14 cellular contexts compared by ENCODE assay signal in the genomic region with DNA sequence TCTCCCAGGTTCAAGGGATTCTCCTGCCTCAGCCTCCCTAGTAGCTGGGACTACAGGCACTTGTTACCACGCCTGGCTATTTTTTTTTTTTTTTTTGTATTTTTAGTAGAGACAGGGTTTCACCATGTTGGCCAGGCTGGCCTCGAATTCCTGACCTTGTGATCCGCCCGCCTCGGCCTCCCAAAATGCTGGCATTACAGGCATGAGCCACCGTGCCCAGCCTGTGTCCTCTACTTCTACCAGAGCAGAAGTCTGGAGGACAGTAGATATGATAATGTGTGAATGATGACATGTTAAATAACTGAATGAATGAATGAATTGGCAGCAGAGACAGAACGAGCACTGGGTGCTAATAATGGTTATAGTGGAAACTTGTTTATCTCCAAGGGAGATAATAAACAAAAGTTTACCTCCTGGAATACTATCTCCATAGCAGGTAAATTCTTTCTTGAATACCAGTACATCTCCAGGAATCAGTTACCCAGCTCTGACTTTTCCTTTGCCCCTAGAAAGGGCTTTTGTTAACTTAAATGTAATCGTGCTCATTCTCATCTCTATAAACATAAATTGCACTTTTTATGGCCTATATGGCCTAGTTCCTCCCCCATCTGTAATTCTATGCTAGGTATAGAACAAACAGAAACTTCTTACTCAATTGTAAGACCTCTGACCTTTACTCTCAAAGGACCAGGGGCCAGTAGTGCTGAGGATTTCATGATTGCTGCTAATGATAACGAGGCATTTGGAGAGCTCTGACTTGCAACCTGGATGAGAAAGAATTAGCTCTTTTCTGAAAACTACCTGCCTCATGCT. TPM values are rescaled to one million over a fixed set of nuclear protein-coding genes. Genes with fewer than 3 reads are reported as not detected.
DNase-seq lines count a peak whose midpoint lies in the region; ATAC-seq, FAIRE-seq and TF ChIP-seq lines count a peak whose summit lies in the region.
"Had no signal": no experiment of that assay in that cellular context is flagged by ENCODE, and none has a peak within 500 bp of the region (broad histone marks: within the 10 kb centered on the region; RNA-seq: fewer than 3 reads in every experiment).

No MANE protein-coding gene starts in this region.

- H3K9ac ChIP-seq in HepG2 (ENCODE audit: insufficient read depth, low read depth, low read length): no peak overlapping the region; the same call in 1 of the 2 replicates

- H2AFZ ChIP-seq in HepG2 (ENCODE audit: low read length): no peak overlapping the region

- H3K4me3 ChIP-seq in HepG2 (replicated peaks in 1 of 3; ENCODE audit: insufficient read depth in 1 of 3, low read depth in 2 of 3, low read length in 3 of 3): peak overlapping the region in 1 of 3 experiments; percentile 34; a peak in 1 of 6 replicates
- H3K4me3 ChIP-seq in right lobe of liver: no peak overlapping the region
- H3K4me3 ChIP-seq in esophagus squamous epithelium: no peak overlapping the region
- no peak overlapping the region for H3K4me3 ChIP-seq in pancreas

- in situ Hi-C loops in HepG2 (cut with HindIII; ENCODE audit: extremely low pct_ligation_motif_present, low pct_unique_long_range_greater_than_20kb): no loop called here

- intact Hi-C loops in HepG2 (cut with micrococcal nuclease; ENCODE audit: unreplicated experiment): no loop called here
- intact Hi-C loops in right lobe of liver (cut with DNase I): no loop called here
- intact Hi-C loops in esophagus squamous epithelium (cut with DNase I): no loop called here
- intact Hi-C loops in pancreas (cut with DNase I): no loop called here

- peaks cover 55% of the 10 kb centered on the region for H3K4me1 ChIP-seq in HepG2 (ENCODE audit: insufficient read depth, low read length)
- H3K4me1 ChIP-seq in right lobe of liver: no peaks in the 10 kb centered on the region
- peaks cover 46 to 97% (median 76%) of the 10 kb centered on the region in 3 donors for H3K4me1 ChIP-seq in esophagus squamous epithelium
- H3K4me1 ChIP-seq in pancreas: peaks cover 11 to 16% (median 16%) of the 10 kb centered on the region in 3 donors

- WGBS in HepG2 (ENCODE audit: low lambda C conversion rate): 24% methylated on average over 9 of the region's 9 CpGs
- WGBS in right lobe of liver (ENCODE audit: insufficient coverage, low coverage, low lambda C conversion rate, missing lambda C conversion rate): 79% methylated on average over 9 of the region's 9 CpGs
- WGBS in esophagus squamous epithelium, 2 donors: 81 to 87% methylated on average over 7 to 9 of the region's 9 CpGs
- 75 to 82% methylated on average over 9 of the region's 9 CpGs for WGBS in pancreas, 2 donors

- peak; percentile 79 for FAIRE-seq in HepG2 (lab: Jason Lieb, UNC)
- no peak for FAIRE-seq in pancreas (lab: Jason Lieb, UNC)
- FAIRE-seq: GM12892 had no signal

- peak overlapping the region; percentile 70 for H3K4me2 ChIP-seq in HepG2 (ENCODE audit: low read depth, low read length)

- no peak for TF ChIP-seq RAD21 in HepG2 (CRISPR knock-in tag; IDR thresholded peaks at IDR 0.05)

- DNase-seq in HepG2 (ENCODE audit: low spot score) (peak; percentile 70), right lobe of liver (no peak), esophagus squamous epithelium (lab: John Stamatoyannopoulos, UW) (no peak), pancreas (no peak), NCI-H524 treated with DMSO at 0.1 percent for 48 hours (lab: John Stamatoyannopoulos, UW) (no peak)
- DNase-seq: activated B cell treated with CpG ODN at 0.5 μM for 24 hours; CD8-positive, alpha-beta memory T cell; effector memory CD4-positive, alpha-beta T cell; NCI-H1436 treated with DMSO at 0.1 percent for 48 hours; T-helper 1 cell had no signal

- ATAC-seq in HepG2 (peak; percentile 75), right lobe of liver (no peak), pancreas (no peak), GM18867 (IDR thresholded peaks at IDR 0.05; ENCODE audit: unreplicated experiment) (no peak), HG02763 (IDR thresholded peaks at IDR 0.05; ENCODE audit: unreplicated experiment) (no peak), HG03095 (IDR thresholded peaks at IDR 0.05; ENCODE audit: unreplicated experiment) (no peak)

- H3K9me3 ChIP-seq in HepG2 (ENCODE audit: low read length): no peaks in the 10 kb centered on the region
- H3K9me3 ChIP-seq in right lobe of liver: no peaks in the 10 kb centered on the region
- no peaks in the 10 kb centered on the region for H3K9me3 ChIP-seq in esophagus squamous epithelium
- no peaks in the 10 kb centered on the region for H3K9me3 ChIP-seq in pancreas

- no peaks in the 10 kb centered on the region for H3K27me3 ChIP-seq in HepG2 (ENCODE audit: control insufficient read depth in 1 of 2, insufficient read depth in 2 of 2, low read length in 2 of 2)
- no peaks in the 10 kb centered on the region for H3K27me3 ChIP-seq in right lobe of liver
- H3K27me3 ChIP-seq in esophagus squamous epithelium: no peaks in the 10 kb centered on the region
- no peaks in the 10 kb centered on the region for H3K27me3 ChIP-seq in pancreas

- CTCF ChIA-PET in HepG2 (lab: Yijun Ruan, JAX; ENCODE audit: low intra/inter-chr PET ratio, low total read pairs): no interaction called here

- H3K79me2 ChIP-seq in HepG2 (ENCODE audit: insufficient read depth, low read length): no peaks in the 10 kb centered on the region

- POLR2A ChIA-PET in HepG2 (lab: Yijun Ruan, JAX): interaction anchor here (1.3 to 3.1 kb wide), 3 partner anchors 13 to 71 kb away, joined by 4 to 22 read pairs (median 14); a partner anchor contains a TSS

- TF ChIP-seq CTCF in HepG2 (CRISPR knock-in tag; IDR thresholded peaks at IDR 0.05) (no peak), right lobe of liver (IDR thresholded peaks at IDR 0.05) (no peak), esophagus squamous epithelium (IDR thresholded peaks at IDR 0.05) (no peak), pancreas (IDR thresholded peaks at IDR 0.05) (no peak)

- H4K20me1 ChIP-seq in HepG2 (ENCODE audit: insufficient read depth, low read length): no peaks in the 10 kb centered on the region

- BruUV-seq in HepG2 (replicated peaks; lab: Mats Ljungman, UMichigan): no TSS peak

- H3K36me3 ChIP-seq in HepG2 (replicated peaks in 1 of 2; ENCODE audit: control insufficient read depth in 1 of 2, insufficient read depth in 2 of 2, low read length in 2 of 2): no peaks in the 10 kb centered on the region
- H3K36me3 ChIP-seq in right lobe of liver: no peaks in the 10 kb centered on the region
- H3K36me3 ChIP-seq in esophagus squamous epithelium: no peaks in the 10 kb centered on the region
- no peaks in the 10 kb centered on the region for H3K36me3 ChIP-seq in pancreas

- H3K27ac ChIP-seq in HepG2 (ENCODE audit: extremely low read length, insufficient read depth, low read length) (peak overlapping the region; percentile 61), right lobe of liver (no peak overlapping the region), esophagus squamous epithelium (peak overlapping the region; percentile 75 to 86 (median 78)), pancreas (peak overlapping the region in 3 of 4 donors; percentile 24 to 64 (median 59))

- no peak for TF ChIP-seq POLR2A in HepG2 (IDR thresholded peaks at IDR 0.05; ENCODE audit: insufficient read depth in 1 of 2, low read depth in 2 of 2, low read length in 2 of 2)
- no peak for TF ChIP-seq POLR2A in right lobe of liver (IDR thresholded peaks at IDR 0.05)
- TF ChIP-seq POLR2A in esophagus squamous epithelium (IDR thresholded peaks at IDR 0.05): no peak

- peak in 1 of 2 experiments; percentile 37; a peak in 1 of 4 replicates for TF ChIP-seq EP300 in HepG2 (IDR thresholded peaks at IDR 0.05; ENCODE audit: low read depth in 2 of 2, low read length in 2 of 2)
- TF ChIP-seq EP300 in HepG2 (CRISPR knock-in tag; IDR thresholded peaks at IDR 0.05; ENCODE audit: borderline replicate concordance): no peak

RNA-seq across cellular contexts. Expression of a gene that starts 7.2 kb away (rescaled TPM):
- 5.0 and 6.3 TPM in 2 replicates for total RNA-seq in HepG2 (2016; rRNA removed; fragmentation: Illumina TruSeq; extraction: Trizol)
- 2.6 and 3.6 TPM in 2 replicates for total RNA-seq in HepG2 (2016; cell fraction: cytosol; rRNA removed; fragmentation: Illumina TruSeq; extraction: Trizol; ENCODE audit: low read depth)
- 6.6 and 7.4 TPM in 2 replicates for total RNA-seq in HepG2 (2016; cell fraction: insoluble cytoplasmic fraction; rRNA removed; fragmentation: Illumina TruSeq; extraction: Trizol)
- total RNA-seq in HepG2 (2016; cell fraction: membrane; rRNA removed; fragmentation: Illumina TruSeq; extraction: Trizol): 2.7 and 2.8 TPM in 2 replicates
- total RNA-seq in HepG2 (2016; cell fraction: nucleus; rRNA removed; fragmentation: Illumina TruSeq; extraction: Trizol): 2.9 TPM in 2 replicates
- polyA plus RNA-seq in HepG2 (2011; rRNA removed): 92.2 and 97.4 TPM in 2 replicates
- 78.8 and 85.7 TPM in 2 replicates for polyA plus RNA-seq in HepG2 (2011; cell fraction: cytosol; rRNA removed)
- 48.6 and 48.9 TPM in 2 replicates for polyA plus RNA-seq in HepG2 (2011; cell fraction: nucleus; rRNA removed)
- 16.0 and 39.9 TPM in 2 replicates for polyA plus RNA-seq in HepG2 (2012)
- 5.0 and 5.9 TPM in 2 replicates for polyA plus RNA-seq in HepG2 (2016; cell fraction: cytosol; fragmentation: Illumina TruSeq; extraction: Trizol; ENCODE audit: low read depth)
- polyA plus RNA-seq in HepG2 (2016; cell fraction: insoluble cytoplasmic fraction; fragmentation: Illumina TruSeq; extraction: Trizol; ENCODE audit: low read depth): 10.5 and 10.8 TPM in 2 replicates
- 3.3 TPM in 2 replicates for polyA plus RNA-seq in HepG2 (2016; cell fraction: membrane; fragmentation: Illumina TruSeq; extraction: Trizol; ENCODE audit: low read depth)
- polyA plus RNA-seq in HepG2 (2016; cell fraction: nucleus; fragmentation: Illumina TruSeq; extraction: Trizol; ENCODE audit: insufficient read depth, low read depth): 6.0 and 6.6 TPM in 2 replicates
- 42.0 and 143 TPM in 2 replicates for polyA minus RNA-seq in HepG2 (2011; rRNA and poly(A)+ RNA removed; ENCODE audit: low replicate concordance)
- 30.7 and 33.1 TPM in 2 replicates for polyA minus RNA-seq in HepG2 (2011; cell fraction: cytosol; rRNA and poly(A)+ RNA removed)
- polyA minus RNA-seq in HepG2 (2011; cell fraction: nucleus; rRNA and poly(A)+ RNA removed): 12.0 and 17.0 TPM in 2 replicates
- 10 to 100 TPM in 3 of 6 experiments, 1 to 10 TPM in 3; 3.1 to 21.6 (median 12.3) TPM for total RNA-seq in right lobe of liver
- total RNA-seq in esophagus squamous epithelium: 100 to 1,000 TPM; 234 to 565 (median 415) TPM
- total RNA-seq in pancreas: 10 to 100 TPM; 22.6 to 77.8 (median 40.6) TPM
- polyA plus RNA-seq in pancreas: 10 to 100 TPM; 53.1 to 74.7 TPM

Comparison
In these comparisons a context has a peak if more than half of its experiments do, and no peak if none do; other contexts are left out.
1. H3K27ac ChIP-seq: peak in HepG2 (single experiment), esophagus squamous epithelium (4 of 4) and pancreas (3 of 4); none in right lobe of liver (0 of 3).